ENCODE assay signal across 22 cellular contexts in the genomic region with DNA sequence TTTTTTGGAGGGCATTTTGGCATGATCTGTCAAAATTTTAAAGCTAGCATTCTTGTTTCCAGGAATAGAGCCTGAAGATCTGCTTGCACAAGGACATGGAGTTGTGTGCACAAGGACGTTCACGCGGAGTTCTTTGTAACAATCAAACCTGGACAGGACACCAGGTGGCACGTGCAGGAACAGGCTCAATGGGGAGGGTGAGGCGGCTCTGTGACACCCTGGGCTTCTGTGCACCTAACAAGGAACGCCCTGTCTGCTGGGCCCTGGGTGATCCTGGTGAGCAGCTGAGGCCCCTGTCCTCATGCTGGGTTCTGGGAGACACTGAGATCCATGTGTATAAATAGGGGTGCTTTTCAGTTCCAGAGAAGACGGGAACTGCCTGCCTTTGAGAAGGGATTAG.
DNase-seq lines count a peak whose midpoint lies in the region; ATAC-seq and TF ChIP-seq lines count a peak whose summit lies in the region.
"Had no signal": no experiment of that assay in that cellular context is flagged by ENCODE, and none has a peak within 500 bp of the region (broad histone marks: within the 10 kb centered on the region; RNA-seq: fewer than 3 reads in every experiment).

No MANE protein-coding gene starts in this region.

- 41% methylated on average over 7 of the region's 7 CpGs for WGBS in suprapubic skin

- ATAC-seq in Right ventricle myocardium superior (ENCODE audit: poor library complexity) (peak; percentile 66), left ventricle myocardium superior (peak; percentile 72)
- ATAC-seq: activated CD4-positive, CD25-positive, alpha-beta regulatory T cell treated with anti-CD3 and anti-CD28 coated beads, Interleukin-2, amount 50 U/mL, for 24 hours; activated CD8-positive, alpha-beta T cell treated with anti-CD3 and anti-CD28 coated beads, Interleukin-2, amount 10 ng/mL, durations not matched to agents 7 days and 5 days; naive thymus-derived CD8-positive, alpha-beta T cell had no signal

- intact Hi-C loops in Right ventricle myocardium superior (cut with DNase I) (no loop called here), left ventricle myocardium inferior (cut with micrococcal nuclease) (no loop called here), left ventricle myocardium superior (cut with micrococcal nuclease) (no loop called here), tibial artery (cut with DNase I; ENCODE audit: low total_unique reads) (no loop called here)

- TF ChIP-seq POLR2A in suprapubic skin (IDR thresholded peaks at IDR 0.05), result no peak

- H3K36me3 ChIP-seq in left ventricle myocardium inferior, result no peaks in the 10 kb centered on the region
- H3K36me3 ChIP-seq in tibial artery, result no peaks in the 10 kb centered on the region
- no peaks in the 10 kb centered on the region for H3K36me3 ChIP-seq in suprapubic skin
- H3K36me3 ChIP-seq: transverse colon had no signal

- no peak overlapping the region for H3K4me3 ChIP-seq in left ventricle myocardium inferior
- H3K4me3 ChIP-seq in tibial artery, result no peak overlapping the region
- no peak overlapping the region for H3K4me3 ChIP-seq in suprapubic skin
- H3K4me3 ChIP-seq: skin epidermis, transverse colon had no signal

- H3K4me1 ChIP-seq in left ventricle myocardium inferior (peaks cover 17% of the 10 kb centered on the region), tibial artery (peaks cover 4 to 28% (median 22%) of the 10 kb centered on the region in 4 donors), suprapubic skin (peaks cover 14% of the 10 kb centered on the region)

- DNase-seq in Right ventricle myocardium superior (no peak), left ventricle myocardium inferior (no peak), NCI-H2227 treated with DMSO at 0.1 percent for 48 hours (lab: John Stamatoyannopoulos, UW) (peak; percentile 52), left ventricle myocardium superior (no peak), tibial artery (peak in 1 of 2 donors; percentile 64), suprapubic skin (ENCODE audit: low spot score in 2 of 2) (no peak), medulla oblongata (ENCODE audit: extremely low spot score) (no peak)
- no peak for DNase-seq in activated CD4-positive, alpha-beta T cell treated with anti-CD3 and anti-CD28 coated beads, Interleukin-2, amount 50 U/mL, for 1 hour
- DNase-seq: activated CD8-positive, alpha-beta T cell treated with anti-CD3 and anti-CD28 coated beads, Interleukin-2, amount 10 ng/mL, durations not matched to agents 7 days and 5 days; activated naive CD4-positive, alpha-beta T cell treated with Interleukin-2 at 50 U/mL for 16 hours; activated T-cell treated with anti-CD3 and anti-CD28 coated beads, Interleukin-2, amount 50 U/mL, for 24 hours; anterior cingulate cortex; central memory CD4-positive, alpha-beta T cell; GDM1; kidney; NCI-H226; stimulated activated CD4-positive, alpha-beta T cell treated with anti-CD3 and anti-CD28 coated beads, Interleukin-2, amount 100 ng/mL, for 24 hours; stimulated activated naive CD4-positive, alpha-beta T cell; transverse colon had no signal

- TF ChIP-seq CTCF in left ventricle myocardium inferior (IDR thresholded peaks at IDR 0.05; ENCODE audit: borderline replicate concordance) (no peak), tibial artery (IDR thresholded peaks at IDR 0.05) (no peak), suprapubic skin (IDR thresholded peaks at IDR 0.05) (no peak)

- TF ChIP-seq EP300 in suprapubic skin (IDR thresholded peaks at IDR 0.05), result no peak

- H3K27ac ChIP-seq in left ventricle myocardium inferior (replicated peaks) (no peak overlapping the region), tibial artery (peak overlapping the region; percentile 54 to 67), suprapubic skin (no peak overlapping the region)
- H3K27ac ChIP-seq: skin epidermis, transverse colon had no signal

- H3K9me3 ChIP-seq in left ventricle myocardium inferior (replicated peaks) (no peaks in the 10 kb centered on the region), tibial artery (no peaks in the 10 kb centered on the region), suprapubic skin (no peaks in the 10 kb centered on the region)
- H3K9me3 ChIP-seq: transverse colon had no signal

- peaks cover 13% of the 10 kb centered on the region for H3K27me3 ChIP-seq in left ventricle myocardium inferior (ENCODE audit: low read depth)
- H3K27me3 ChIP-seq in tibial artery, result no peaks in the 10 kb centered on the region
- peaks cover 3% of the 10 kb centered on the region for H3K27me3 ChIP-seq in suprapubic skin
- H3K27me3 ChIP-seq: transverse colon had no signal

Comparison
In these comparisons a context has a peak if more than half of its experiments do, and no peak if none do; other contexts are left out.
1. H3K27ac ChIP-seq: peak in tibial artery (2 of 2); none in left ventricle myocardium inferior (single experiment) and suprapubic skin (single experiment).